1 cellular context compared by ENCODE assay signal in genomic region chr19:40896843-40897789, GRCh38.
TF ChIP-seq lines count a peak whose summit lies in the region.
"Not testable (repeated sequence)": the region's sequence is repeated elsewhere in the genome, so short reads cannot be mapped to it uniquely, and the experiment has no call there.

No MANE protein-coding gene starts in this region.

TF ChIP-seq in HepG2, 621 proteins besides CTCF, POLR2A, EP300 and RAD21:
- TF ChIP-seq FOSL2 (CRISPR knock-in tag; IDR thresholded peaks at IDR 0.05) (peak; percentile 81), SOX13 (CRISPR knock-in tag; conservative IDR thresholded peaks at IDR 0.05 in 1 of 2, IDR thresholded peaks at IDR 0.05 in 1 of 2) (peak in 1 of 2 experiments; percentile 43; a peak in 1 of 4 replicates), BCL6 (CRISPR knock-in tag; IDR thresholded peaks at IDR 0.05) (peak; percentile 75), ZBTB21 (CRISPR knock-in tag; IDR thresholded peaks at IDR 0.05) (0 out of 2 replicates have a peak, but pooled peaks have one; percentile 35), NR2F6 (IDR thresholded peaks at IDR 0.05) (peak; percentile 43; the same call in 1 of the 2 replicates), NR2F6 (CRISPR knock-in tag; IDR thresholded peaks at IDR 0.05) (peak; percentile 65), SMAD3 (CRISPR knock-in tag; IDR thresholded peaks at IDR 0.05) (0 out of 2 replicates have a peak, but pooled peaks have one; percentile 52), ATF3 (CRISPR knock-in tag; IDR thresholded peaks at IDR 0.05) (peak; percentile 65; the same call in 1 of the 2 replicates), SAP130 (CRISPR knock-in tag; IDR thresholded peaks at IDR 0.05; ENCODE audit: low read depth) (peak; percentile 33), MED1 (CRISPR knock-in tag; IDR thresholded peaks at IDR 0.05) (peak; percentile 41; the same call in 1 of the 2 replicates), NFKBIZ (CRISPR knock-in tag; IDR thresholded peaks at IDR 0.05) (0 out of 2 replicates have a peak, but pooled peaks have one; percentile 26), SOX5 (CRISPR knock-in tag; IDR thresholded peaks at IDR 0.05; ENCODE audit: borderline replicate concordance) (peak; percentile 35; the same call in 1 of the 2 replicates), ZNF12 (CRISPR knock-in tag; IDR thresholded peaks at IDR 0.05) (peak; percentile 31; the same call in 1 of the 2 replicates), KLF16 (CRISPR knock-in tag; IDR thresholded peaks at IDR 0.05) (0 out of 4 replicates have a peak, but pooled peaks of 1 of the 2 experiments have one; percentile 44), ELF3 (CRISPR knock-in tag; IDR thresholded peaks at IDR 0.05) (0 out of 2 replicates have a peak, but pooled peaks have one; percentile 23), ARID5B (CRISPR knock-in tag; IDR thresholded peaks at IDR 0.05) (peak; percentile 65), THAP11 (CRISPR knock-in tag; IDR thresholded peaks at IDR 0.05) (peak; percentile 76), ZGPAT (CRISPR knock-in tag; IDR thresholded peaks at IDR 0.05) (0 out of 2 replicates have a peak, but pooled peaks have one; percentile 17), CEBPG (CRISPR knock-in tag; IDR thresholded peaks at IDR 0.05) (peak; percentile 90), TEAD3 (CRISPR knock-in tag; optimal IDR thresholded peaks at IDR 0.05; ENCODE audit: borderline replicate concordance) (peak; percentile 61), FOXA1 (CRISPR knock-in tag; IDR thresholded peaks at IDR 0.05) (peak; percentile 65; the same call in 1 of the 2 replicates), RXRB (CRISPR knock-in tag; IDR thresholded peaks at IDR 0.05; ENCODE audit: borderline replicate concordance) (peak; percentile 70), RARA (CRISPR knock-in tag; IDR thresholded peaks at IDR 0.05) (peak; percentile 93), ATF2 (CRISPR knock-in tag; IDR thresholded peaks at IDR 0.05) (peak; percentile 47; the same call in 1 of the 2 replicates), FOXP1 (CRISPR knock-in tag; IDR thresholded peaks at IDR 0.05) (peak; percentile 68), ZNF644 (CRISPR knock-in tag; IDR thresholded peaks at IDR 0.05; ENCODE audit: low read depth) (0 out of 2 replicates have a peak, but pooled peaks have one; percentile 41), FOXA3 (CRISPR knock-in tag; IDR thresholded peaks at IDR 0.05) (peak; percentile 90), FOXK1 (CRISPR knock-in tag; IDR thresholded peaks at IDR 0.05; ENCODE audit: borderline replicate concordance, low read depth) (peak; percentile 39; the same call in 1 of the 2 replicates), FOXP4 (CRISPR knock-in tag; IDR thresholded peaks at IDR 0.05) (peak; percentile 19; the same call in 1 of the 2 replicates), ATF7 (IDR thresholded peaks at IDR 0.05) (0 out of 2 replicates have a peak, but pooled peaks have one; percentile 23), HHEX (CRISPR knock-in tag; IDR thresholded peaks at IDR 0.05) (peak; percentile 25; the same call in 1 of the 2 replicates), HMG20A (CRISPR knock-in tag; IDR thresholded peaks at IDR 0.05; ENCODE audit: borderline replicate concordance) (peak; percentile 78), GATAD2A (CRISPR knock-in tag; IDR thresholded peaks at IDR 0.05) (peak; percentile 86), RERE (CRISPR knock-in tag; IDR thresholded peaks at IDR 0.05; ENCODE audit: low read depth) (0 out of 2 replicates have a peak, but pooled peaks have one; percentile 42), CEBPB (IDR thresholded peaks at IDR 0.05; ENCODE audit: borderline replicate concordance, low read depth, low read length) (peak; percentile 77; the same call in 1 of the 2 replicates), ATF4 (CRISPR knock-in tag; IDR thresholded peaks at IDR 0.05) (peak in 1 of 2 experiments; percentile 99; a peak in 2 of 4 replicates), MAZ (CRISPR knock-in tag; IDR thresholded peaks at IDR 0.05; ENCODE audit: low read depth) (peak; percentile 39; the same call in 1 of the 2 replicates), NCOA2 (CRISPR knock-in tag; IDR thresholded peaks at IDR 0.05) (peak; percentile 65), GATAD1 (CRISPR knock-in tag; IDR thresholded peaks at IDR 0.05) (0 out of 2 replicates have a peak, but pooled peaks have one; percentile 23), SOX6 (CRISPR knock-in tag; IDR thresholded peaks at IDR 0.05) (peak; percentile 45; the same call in 1 of the 2 replicates), NR2F1 (CRISPR knock-in tag; IDR thresholded peaks at IDR 0.05) (peak; percentile 47 to 77; a peak in 3 of 4 replicates)
- not testable (repeated sequence) for TF ChIP-seq SOX13 (IDR thresholded peaks at IDR 0.05); FOXA1 (IDR thresholded peaks at IDR 0.05); FOXP1 (IDR thresholded peaks at IDR 0.05); ATF7 (CRISPR knock-in tag; IDR thresholded peaks at IDR 0.05); MAZ (IDR thresholded peaks at IDR 0.05; ENCODE audit: borderline replicate concordance, low read depth, low read length); SOX6 (IDR thresholded peaks at IDR 0.05)
